8 cellular contexts compared by ENCODE assay signal in genomic region chr17:81044764-81045589, GRCh38. TPM values are rescaled to one million over a fixed set of nuclear protein-coding genes. Genes with fewer than 3 reads are reported as not detected.
DNase-seq lines count a peak whose midpoint lies in the region; ATAC-seq and TF ChIP-seq lines count a peak whose summit lies in the region.

No MANE protein-coding gene starts in this region.

- H3K36me3 ChIP-seq in sigmoid colon: no peaks in the 10 kb centered on the region

- TF ChIP-seq POLR2A in sigmoid colon (IDR thresholded peaks at IDR 0.05): no peak

- intact Hi-C loops in left cardiac atrium (cut with DNase I) (no loop called here), sigmoid colon (cut with DNase I) (no loop called here)

- TF ChIP-seq EP300 in sigmoid colon (IDR thresholded peaks at IDR 0.05): no peak

- H3K27me3 ChIP-seq in sigmoid colon: no peaks in the 10 kb centered on the region

- 14 to 49% methylated on average over 28 of the region's 28 CpGs for WGBS in sigmoid colon, 2 donors

- H3K27ac ChIP-seq in sigmoid colon: peak overlapping the region; percentile 67 to 92 (median 80)

- ATAC-seq in SK-N-SH treated with all-trans-retinoic acid at 6 μM for 48 hours (peak; percentile 29), left cardiac atrium (peak; percentile 53 to 77), HG02884 (IDR thresholded peaks at IDR 0.05; ENCODE audit: unreplicated experiment) (no peak), GM21619 (IDR thresholded peaks at IDR 0.05; ENCODE audit: unreplicated experiment) (no peak)

- TF ChIP-seq CTCF in sigmoid colon (IDR thresholded peaks at IDR 0.05): no peak

- peak overlapping the region in 1 of 4 donors; percentile 17 for H3K4me3 ChIP-seq in sigmoid colon

- peaks cover 0 to 98% (median 94%) of the 10 kb centered on the region in 4 donors for H3K4me1 ChIP-seq in sigmoid colon

- peak; percentile 55 for DNase-seq in H4 (ENCODE audit: low spot score)
- DNase-seq in left cardiac atrium: peak; percentile 94
- peak; percentile 95 for DNase-seq in sigmoid colon
- no peak for DNase-seq in activated T-cell treated with anti-CD3 and anti-CD28 coated beads, Interleukin-2, amount 50 U/mL, for 48 hours
- no peak for DNase-seq in NAMALWA (ENCODE audit: low spot score)

- no peaks in the 10 kb centered on the region for H3K9me3 ChIP-seq in sigmoid colon

TF ChIP-seq in SK-N-SH treated with all-trans-retinoic acid at 6 μM for 48 hours, 23 proteins besides CTCF, POLR2A, EP300 and RAD21:
- TF ChIP-seq ESRRG (CRISPR knock-in tag; IDR thresholded peaks at IDR 0.05): no peak
- no peak for TF ChIP-seq POU6F1 (CRISPR knock-in tag; IDR thresholded peaks at IDR 0.05; ENCODE audit: borderline replicate concordance, low read depth)
- no peak for TF ChIP-seq TOX (CRISPR knock-in tag; IDR thresholded peaks at IDR 0.05; ENCODE audit: borderline replicate concordance)
- no peak for TF ChIP-seq ZFP30 (CRISPR knock-in tag; IDR thresholded peaks at IDR 0.05)
- no peak for TF ChIP-seq ZC3H10 (CRISPR knock-in tag; IDR thresholded peaks at IDR 0.05)
- TF ChIP-seq OSR1 (CRISPR knock-in tag; IDR thresholded peaks at IDR 0.05): no peak
- no peak for TF ChIP-seq GLIS3 (CRISPR knock-in tag; IDR thresholded peaks at IDR 0.05)
- TF ChIP-seq ZNF8 (CRISPR knock-in tag; IDR thresholded peaks at IDR 0.05): no peak
- TF ChIP-seq CREB5 (CRISPR knock-in tag; IDR thresholded peaks at IDR 0.05; ENCODE audit: low read depth): no peak
- TF ChIP-seq ZNF565 (CRISPR knock-in tag; conservative IDR thresholded peaks at IDR 0.05; ENCODE audit: low read depth): no peak
- TF ChIP-seq RARB (CRISPR knock-in tag; IDR thresholded peaks at IDR 0.05): no peak
- TF ChIP-seq TCF4 (CRISPR knock-in tag; IDR thresholded peaks at IDR 0.05; ENCODE audit: borderline replicate concordance): no peak
- no peak for TF ChIP-seq TSHZ2 (CRISPR knock-in tag; IDR thresholded peaks at IDR 0.05)
- no peak for TF ChIP-seq SNAI2 (CRISPR knock-in tag; IDR thresholded peaks at IDR 0.05)
- TF ChIP-seq CSRNP3 (CRISPR knock-in tag; IDR thresholded peaks at IDR 0.05): no peak
- TF ChIP-seq BACH2 (CRISPR knock-in tag; IDR thresholded peaks at IDR 0.05; ENCODE audit: borderline replicate concordance): no peak
- TF ChIP-seq PPARA (CRISPR knock-in tag; IDR thresholded peaks at IDR 0.05; ENCODE audit: borderline replicate concordance): no peak

RNA-seq across cellular contexts. Expression of gene BAIAP2, which starts 10.0 kb away (rescaled TPM):
- 42.4 and 47.7 TPM in 2 replicates for total RNA-seq in H4 (2014; rRNA removed; shearing (Covaris generic))
- total RNA-seq in left cardiac atrium: 10 to 100 TPM; 32.8 to 38.0 TPM
- 10 to 100 TPM; 32.6 to 52.3 (median 50.9) TPM for total RNA-seq in sigmoid colon
- polyA plus RNA-seq in sigmoid colon: 10 to 100 TPM in 2 of 3 donors, 1 to 10 TPM in 1; 6.5 to 17.2 (median 14.4) TPM

RNA-seq across cellular contexts. Expression of gene CHMP6, which starts 53.3 kb away (rescaled TPM):
- 19.7 and 21.4 TPM in 2 replicates for total RNA-seq in H4 (2014; rRNA removed; shearing (Covaris generic))
- 10 to 100 TPM; 17.4 to 19.1 TPM for total RNA-seq in left cardiac atrium
- total RNA-seq in sigmoid colon: 10 to 100 TPM; 15.7 to 28.2 (median 22.2) TPM
- 10 to 100 TPM; 36.3 to 40.4 (median 37.2) TPM for polyA plus RNA-seq in sigmoid colon

Comparison
In these comparisons a context has a peak if more than half of its experiments do, and no peak if none do; other contexts are left out.
1. DNase-seq: peak in H4 (single experiment), left cardiac atrium (single experiment) and sigmoid colon (single experiment); none in activated T-cell treated with anti-CD3 and anti-CD28 coated beads, Interleukin-2, amount 50 U/mL, for 48 hours (0 of 2) and NAMALWA (single experiment).
2. ATAC-seq: peak in SK-N-SH treated with all-trans-retinoic acid at 6 μM for 48 hours (single experiment) and left cardiac atrium (2 of 2); none in HG02884 (single experiment) and GM21619 (single experiment).